ENCODE assay signal across 15 cellular contexts in genomic region chr12:104599272-104599984, GRCh38.
"Had no signal": no experiment of that assay in that cellular context is flagged by ENCODE, and none has a peak within 500 bp of the region (broad histone marks: within the 10 kb centered on the region; RNA-seq: fewer than 3 reads in every experiment).

No MANE protein-coding gene starts in this region.

- H3K9me3 Mint-ChIP-seq: activated B cell treated with CpG ODN at 0.5 μM for 24 hours; activated CD4-positive, alpha-beta memory T cell treated with anti-CD3 and anti-CD28 coated beads for 36 hours; activated T-helper 1 cell treated with anti-CD3 and anti-CD28 coated beads, Interleukin-12 subunit alpha, Interleukin-12 subunit beta, Interleukin-2, Interleukin-4 antibody, amounts not matched to agents 30 ng/mL and 10 ng/mL and 1 ng/mL, durations not matched to agents 14 hours and 24 hours and 36 hours had no signal

- H3K4me3 Mint-ChIP-seq: activated B cell treated with CpG ODN at 0.5 μM for 24 hours; activated CD4-positive, alpha-beta memory T cell treated with anti-CD3 and anti-CD28 coated beads for 36 hours; activated naive CD8-positive, alpha-beta T cell; activated T-helper 1 cell treated with anti-CD3 and anti-CD28 coated beads, Interleukin-12 subunit alpha, Interleukin-12 subunit beta, Interleukin-2, Interleukin-4 antibody, amounts not matched to agents 30 ng/mL and 10 ng/mL and 1 ng/mL, durations not matched to agents 14 hours and 24 hours and 36 hours had no signal

- DNase-seq: activated B cell treated with CpG ODN at 0.5 μM for 24 hours; activated CD4-positive, alpha-beta memory T cell treated with anti-CD3 and anti-CD28 coated beads for 36 hours; activated CD4-positive, alpha-beta T cell treated with anti-CD3 and anti-CD28 coated beads for 4 hours; activated gamma-delta T cell treated with Interleukin-2 at 50 U/mL for 16 hours; activated T-cell treated with anti-CD3 and anti-CD28 coated beads for 4 hours; effector memory CD4-positive, alpha-beta T cell; sigmoid colon; spleen; stimulated activated CD4-positive, alpha-beta T cell treated with anti-CD3 and anti-CD28 coated beads, Interleukin-4, amount 100 ng/mL, for 4 hours; stimulated activated naive CD4-positive, alpha-beta T cell had no signal

- H3K9me3 ChIP-seq: sigmoid colon, spleen, thyroid gland had no signal

- H3K27me3 ChIP-seq: hepatocyte, sigmoid colon, spleen, thyroid gland had no signal

- H3K36me3 ChIP-seq: sigmoid colon, thyroid gland had no signal

- H3K4me3 ChIP-seq: hepatocyte, sigmoid colon, spleen, thyroid gland had no signal

- H3K27me3 Mint-ChIP-seq: activated B cell treated with CpG ODN at 0.5 μM for 24 hours; activated CD4-positive, alpha-beta memory T cell treated with anti-CD3 and anti-CD28 coated beads for 36 hours; activated naive CD8-positive, alpha-beta T cell had no signal

- H3K27ac ChIP-seq: hepatocyte, parathyroid adenoma, sigmoid colon, thyroid gland had no signal

- H3K27ac Mint-ChIP-seq: activated B cell treated with CpG ODN at 0.5 μM for 24 hours; activated CD4-positive, alpha-beta memory T cell treated with anti-CD3 and anti-CD28 coated beads for 36 hours; activated naive CD8-positive, alpha-beta T cell; activated T-helper 1 cell treated with anti-CD3 and anti-CD28 coated beads, Interleukin-12 subunit alpha, Interleukin-12 subunit beta, Interleukin-2, Interleukin-4 antibody, amounts not matched to agents 30 ng/mL and 10 ng/mL and 1 ng/mL, durations not matched to agents 14 hours and 24 hours and 36 hours had no signal
